8 cellular contexts compared by ENCODE assay signal in genomic region chr6:15246217-15247211, GRCh38. TPM values are rescaled to one million over a fixed set of nuclear protein-coding genes. Genes with fewer than 3 reads are reported as not detected.
DNase-seq lines count a peak whose midpoint lies in the region; ATAC-seq and TF ChIP-seq lines count a peak whose summit lies in the region.

No MANE protein-coding gene starts in this region.

- H3K27ac Mint-ChIP-seq in activated T-cell treated with anti-CD3 and anti-CD28 coated beads, Interleukin-2, amount 50 U/mL, for 24 hours = peak overlapping the region; percentile 98
- H3K27ac Mint-ChIP-seq in endothelial cell (ENCODE audit: unreplicated experiment) = peak overlapping the region; percentile 92

- no peaks in the 10 kb centered on the region for H3K9me3 Mint-ChIP-seq in activated T-cell treated with anti-CD3 and anti-CD28 coated beads, Interleukin-2, amount 50 U/mL, for 24 hours
- H3K9me3 Mint-ChIP-seq in endothelial cell (ENCODE audit: unreplicated experiment) = no peaks in the 10 kb centered on the region

- H3K27me3 ChIP-seq in osteoblast (ENCODE audit: insufficient read depth, low read length) = no peaks in the 10 kb centered on the region

- peak overlapping the region; percentile 90 for H3K27ac ChIP-seq in osteoblast (ENCODE audit: low read depth, low read length)

- H2AFZ ChIP-seq in osteoblast (ENCODE audit: low read length) = peak overlapping the region; percentile 46

- H3K79me2 ChIP-seq in osteoblast (ENCODE audit: insufficient read depth, low read length) = peaks cover 48% of the 10 kb centered on the region

- peak overlapping the region; percentile 98 for H3K4me3 ChIP-seq in osteoblast (ENCODE audit: insufficient read depth, low read length)

- peaks cover 12% of the 10 kb centered on the region for H3K4me1 ChIP-seq in osteoblast (ENCODE audit: insufficient read depth, low read length)

- H3K9me3 ChIP-seq in osteoblast (ENCODE audit: low read depth, low read length) = no peaks in the 10 kb centered on the region

- ATAC-seq in GM18861 (IDR thresholded peaks at IDR 0.05; ENCODE audit: unreplicated experiment) = no peak

- peak overlapping the region; percentile 84 for H3K4me2 ChIP-seq in osteoblast (ENCODE audit: insufficient read depth, low read length)

- H3K36me3 ChIP-seq in osteoblast (ENCODE audit: insufficient read depth, low read length) = no peaks in the 10 kb centered on the region

- TF ChIP-seq CTCF in endothelial cell (IDR thresholded peaks at IDR 0.05; ENCODE audit: unreplicated experiment) = no peak
- no peak for TF ChIP-seq CTCF in osteoblast (IDR thresholded peaks at IDR 0.05; ENCODE audit: extremely low read depth, low read depth, low read length)

- peaks cover 45% of the 10 kb centered on the region for H3K4me1 Mint-ChIP-seq in activated T-cell treated with anti-CD3 and anti-CD28 coated beads, Interleukin-2, amount 50 U/mL, for 24 hours (ENCODE audit: low read depth)
- H3K4me1 Mint-ChIP-seq in endothelial cell (ENCODE audit: unreplicated experiment) = peaks cover 53% of the 10 kb centered on the region

- H4K20me1 ChIP-seq in osteoblast (ENCODE audit: insufficient read depth, low read length) = peaks cover 17% of the 10 kb centered on the region

- H3K27me3 Mint-ChIP-seq in activated T-cell treated with anti-CD3 and anti-CD28 coated beads, Interleukin-2, amount 50 U/mL, for 24 hours = no peaks in the 10 kb centered on the region
- peaks cover 9% of the 10 kb centered on the region for H3K27me3 Mint-ChIP-seq in endothelial cell (ENCODE audit: unreplicated experiment)

- DNase-seq in activated T-cell treated with anti-CD3 and anti-CD28 coated beads, Interleukin-2, amount 50 U/mL, for 24 hours = no peak
- DNase-seq in activated T-cell treated with anti-CD3 and anti-CD28 coated beads for 4 hours (no peak), T-helper 22 cell (ENCODE audit: low read depth) (peak; percentile 16), endothelial cell (ENCODE audit: low spot score) (no peak), osteoblast (ENCODE audit: insufficient read length, low spot score, missing footprints) (peak; percentile 86), NCI-H2227 (lab: John Stamatoyannopoulos, UW; ENCODE audit: unreplicated experiment) (no peak), hippocampal formation (lab: John Stamatoyannopoulos, UW) (no peak)

- H3K36me3 Mint-ChIP-seq in activated T-cell treated with anti-CD3 and anti-CD28 coated beads, Interleukin-2, amount 50 U/mL, for 24 hours (ENCODE audit: low read depth) = peaks cover 51% of the 10 kb centered on the region
- H3K36me3 Mint-ChIP-seq in endothelial cell (ENCODE audit: low read depth, unreplicated experiment) = peaks cover 13% of the 10 kb centered on the region

- peak overlapping the region; percentile 100 for H3K4me3 Mint-ChIP-seq in activated T-cell treated with anti-CD3 and anti-CD28 coated beads, Interleukin-2, amount 50 U/mL, for 24 hours
- H3K4me3 Mint-ChIP-seq in endothelial cell (ENCODE audit: unreplicated experiment) = peak overlapping the region; percentile 100

RNA-seq across cellular contexts. Expression of gene JARID2, which starts 0.6 kb away (rescaled TPM):
- total RNA-seq in endothelial cell (ENCODE audit: unreplicated experiment) (66.1 TPM), osteoblast (8.5 and 10.5 TPM in 2 replicates)

Comparison
In these comparisons a context has a peak if more than half of its experiments do, and no peak if none do; other contexts are left out.
1. DNase-seq: peak in T-helper 22 cell (single experiment) and osteoblast (single experiment); none in activated T-cell treated with anti-CD3 and anti-CD28 coated beads, Interleukin-2, amount 50 U/mL, for 24 hours (single experiment), activated T-cell treated with anti-CD3 and anti-CD28 coated beads for 4 hours (single experiment), endothelial cell (single experiment), NCI-H2227 (single experiment) and hippocampal formation (0 of 2).